In genomic region chr11:66727282-66727882, GRCh38 we compare ENCODE assay signal across 8 cellular contexts. TPM values are rescaled to one million over a fixed set of nuclear protein-coding genes. Genes with fewer than 3 reads are reported as not detected.
DNase-seq lines count a peak whose midpoint lies in the region; ATAC-seq and TF ChIP-seq lines count a peak whose summit lies in the region.

No MANE protein-coding gene starts in this region.

- POLR2A ChIA-PET in IMR-90 (lab: Charles Lee; ENCODE audit: unreplicated experiment): no interaction called here

- in situ Hi-C loops in IMR-90 (cut with MboI; ENCODE audit: low sequenced_read_pairs): no loop called here

- no peak overlapping the region for H3K18ac ChIP-seq in IMR-90 (ENCODE audit: low read depth, low read length)
- H3K18ac ChIP-seq in neuronal stem cell (ENCODE audit: low read length): peak overlapping the region; percentile 94

- peaks cover 29% of the 10 kb centered on the region for H3K4me1 Mint-ChIP-seq in Calu3 (ENCODE audit: low read depth, unreplicated experiment)
- H3K4me1 Mint-ChIP-seq in activated CD8-positive, alpha-beta memory T cell treated with anti-CD3 and anti-CD28 coated beads, Interleukin-2, amount 10 ng/mL, durations not matched to agents 7 days and 5 days: peaks cover 15% of the 10 kb centered on the region

- no peaks in the 10 kb centered on the region for H3K36me3 ChIP-seq in IMR-90 (ENCODE audit: control insufficient read depth, insufficient read depth, low read length)
- peaks cover 0 to 3% of the 10 kb centered on the region in 2 donors for H3K36me3 ChIP-seq in neuronal stem cell (replicated peaks in 1 of 2; ENCODE audit: control insufficient read depth in 2 of 2, insufficient read depth in 2 of 2, low read length in 2 of 2)

- dilution Hi-C loops in IMR-90 (cut with HindIII; ENCODE audit: low sequenced_read_pairs, unreplicated experiment): no loop called here

- H3K4ac ChIP-seq in IMR-90 (ENCODE audit: low read depth, low read length) (no peak overlapping the region), neuronal stem cell (ENCODE audit: low read length) (no peak overlapping the region)

- H2BK120ac ChIP-seq in IMR-90 (ENCODE audit: low read depth, low read length) (no peak overlapping the region), neuronal stem cell (ENCODE audit: low read depth, low read length) (no peak overlapping the region)

- H3K79me1 ChIP-seq in IMR-90 (ENCODE audit: low read depth in 1 of 2, low read length in 2 of 2) (no peaks in the 10 kb centered on the region), neuronal stem cell (ENCODE audit: low read depth, low read length) (peaks cover 3% of the 10 kb centered on the region)

- H2AK5ac ChIP-seq in IMR-90 (ENCODE audit: low read depth, low read length) (no peak overlapping the region), neuronal stem cell (ENCODE audit: low read depth, low read length) (peak overlapping the region; percentile 6)

- H3K9me3 ChIP-seq in IMR-90 (ENCODE audit: control insufficient read depth, insufficient read depth, low read length): no peaks in the 10 kb centered on the region
- no peaks in the 10 kb centered on the region for H3K9me3 ChIP-seq in neuronal stem cell (replicated peaks in 1 of 2; ENCODE audit: control insufficient read depth in 2 of 2, insufficient read depth in 1 of 2, low read depth in 1 of 2, low read length in 2 of 2)

- WGBS in IMR-90 (ENCODE audit: extremely low coverage in 2 of 2, insufficient read length in 1 of 2), 2 experiments: 0% methylated on average over 14 of the region's 58 CpGs; no CpG with 5 or more reads in 1 of the 2 experiments
- WGBS in neuronal stem cell (ENCODE audit: extremely low coverage in 2 of 2, insufficient read length in 2 of 2, insufficient replicate concordance in 1 of 2), 2 donors: no CpG with 5 or more reads among the region's 58 CpGs

- TF ChIP-seq CTCF in Calu3 (IDR thresholded peaks at IDR 0.05; ENCODE audit: unreplicated experiment) (no peak), IMR-90 (conservative IDR thresholded peaks at IDR 0.05; ENCODE audit: low read depth, low read length) (no peak), fibroblast of villous mesenchyme (IDR thresholded peaks at IDR 0.05; ENCODE audit: insufficient read depth, low read depth, low read length) (no peak)

- H4K20me1 ChIP-seq in IMR-90 (ENCODE audit: insufficient read depth, low read length): 0 out of 2 replicates have a peak, but pooled peaks cover 5% of the 10 kb centered on the region

- H3K36me3 Mint-ChIP-seq in Calu3 (ENCODE audit: insufficient read depth, unreplicated experiment): peaks cover 19% of the 10 kb centered on the region
- H3K36me3 Mint-ChIP-seq in activated CD8-positive, alpha-beta memory T cell treated with anti-CD3 and anti-CD28 coated beads, Interleukin-2, amount 10 ng/mL, durations not matched to agents 7 days and 5 days: peaks cover 3% of the 10 kb centered on the region

- H4K91ac ChIP-seq in IMR-90 (ENCODE audit: insufficient read depth, low read depth, low read length): no peak overlapping the region
- no peak overlapping the region for H4K91ac ChIP-seq in neuronal stem cell (ENCODE audit: low read depth, low read length, poor library complexity)

- H2AFZ ChIP-seq in IMR-90 (replicated peaks; ENCODE audit: low read length, poor library complexity) (peak overlapping the region; percentile 87), neuronal stem cell (ENCODE audit: low read length) (peak overlapping the region; percentile 93)

- H3K27me3 Mint-ChIP-seq in Calu3 (ENCODE audit: unreplicated experiment): peaks cover 29% of the 10 kb centered on the region
- H3K27me3 Mint-ChIP-seq in activated CD8-positive, alpha-beta memory T cell treated with anti-CD3 and anti-CD28 coated beads, Interleukin-2, amount 10 ng/mL, durations not matched to agents 7 days and 5 days: peaks cover 70% of the 10 kb centered on the region

- BruUV-seq in Calu3 (replicated peaks; lab: Mats Ljungman, UMichigan): no TSS peak
- no TSS peak for BruUV-seq in IMR-90 (replicated peaks; lab: Mats Ljungman, UMichigan)

- H3K9me3 Mint-ChIP-seq in Calu3 (ENCODE audit: low read depth, unreplicated experiment): no peaks in the 10 kb centered on the region
- no peaks in the 10 kb centered on the region for H3K9me3 Mint-ChIP-seq in activated CD8-positive, alpha-beta memory T cell treated with anti-CD3 and anti-CD28 coated beads, Interleukin-2, amount 10 ng/mL, durations not matched to agents 7 days and 5 days (ENCODE audit: low read depth)

- ATAC-seq in IMR-90 (ENCODE audit: low read depth) (peak; percentile 75), HG02884 (IDR thresholded peaks at IDR 0.05; ENCODE audit: unreplicated experiment) (no peak), GM18517 (IDR thresholded peaks at IDR 0.05; ENCODE audit: unreplicated experiment) (no peak)
- ATAC-seq in activated CD8-positive, alpha-beta memory T cell treated with anti-CD3 and anti-CD28 coated beads, Interleukin-2, amount 10 ng/mL, durations not matched to agents 7 days and 5 days: peak; percentile 51

- intact Hi-C loops in Calu3 (cut with micrococcal nuclease; ENCODE audit: unreplicated experiment) (no loop called here), IMR-90 (cut with micrococcal nuclease) (loop anchor here (5.0 kb wide), 1 partner anchor 90 kb away; no protein-coding TSS in a partner anchor)

- H3K27ac ChIP-seq in IMR-90 (ENCODE audit: insufficient read depth, low read length) (no peak overlapping the region), neuronal stem cell (replicated peaks; ENCODE audit: low read length) (no peak overlapping the region)

- no peak for TF ChIP-seq POLR2A in IMR-90 (IDR thresholded peaks at IDR 0.05; ENCODE audit: low read depth, low read length)

- H3K4me1 ChIP-seq in IMR-90 (ENCODE audit: control insufficient read depth, insufficient read depth, low read length): 0 out of 2 replicates have a peak, but pooled peaks cover 2% of the 10 kb centered on the region
- peaks cover 9 to 20% of the 10 kb centered on the region in 2 donors for H3K4me1 ChIP-seq in neuronal stem cell (ENCODE audit: control insufficient read depth in 2 of 2, insufficient read depth in 1 of 2, low read depth in 1 of 2, low read length in 2 of 2)

- H3K23ac ChIP-seq in IMR-90 (ENCODE audit: low read depth, low read length): 0 out of 2 replicates have a peak overlapping the region, but pooled peaks have one; percentile 4
- peak overlapping the region; percentile 49 for H3K23ac ChIP-seq in neuronal stem cell (ENCODE audit: low read depth, low read length, poor library complexity)

- H4K8ac ChIP-seq in IMR-90 (ENCODE audit: low read depth in 2 of 2, low read length in 2 of 2): no peak overlapping the region
- H4K8ac ChIP-seq in neuronal stem cell (ENCODE audit: low read depth, low read length): no peak overlapping the region

- no peaks in the 10 kb centered on the region; the same call in 1 of the 2 replicates for H3K9me1 ChIP-seq in IMR-90 (ENCODE audit: insufficient read depth, low read length)

- H2BK5ac ChIP-seq in IMR-90 (ENCODE audit: low read depth, low read length, poor library complexity, severe bottlenecking) (no peak overlapping the region), neuronal stem cell (ENCODE audit: low read length) (peak overlapping the region; percentile 83)

- H3K4me3 Mint-ChIP-seq in Calu3 (ENCODE audit: low read depth, unreplicated experiment): peak overlapping the region; percentile 73
- H3K4me3 Mint-ChIP-seq in activated CD8-positive, alpha-beta memory T cell treated with anti-CD3 and anti-CD28 coated beads, Interleukin-2, amount 10 ng/mL, durations not matched to agents 7 days and 5 days: peak overlapping the region; percentile 2

- no peak overlapping the region for H3K56ac ChIP-seq in IMR-90 (ENCODE audit: extremely low read depth, insufficient read depth, low read length)

- peak overlapping the region; percentile 42 for H2BK12ac ChIP-seq in neuronal stem cell (ENCODE audit: low read length)

- H2BK20ac ChIP-seq in IMR-90 (ENCODE audit: low read depth, low read length): no peak overlapping the region

- H2BK15ac ChIP-seq in IMR-90 (ENCODE audit: low read depth, low read length) (no peak overlapping the region), neuronal stem cell (ENCODE audit: low read length) (no peak overlapping the region)

- peak; percentile 36 for DNase-seq in Calu3
- peak; percentile 11 for DNase-seq in IMR-90
- peak; percentile 48 for DNase-seq in activated CD8-positive, alpha-beta memory T cell treated with anti-CD3 and anti-CD28 coated beads, Interleukin-2, amount 10 ng/mL, durations not matched to agents 7 days and 5 days
- DNase-seq in fibroblast of villous mesenchyme (ENCODE audit: low read depth): peak; percentile 17
- no peak for DNase-seq in neuronal stem cell (ENCODE audit: low spot score)
- no peak for DNase-seq in Kasumi-1 (lab: John Stamatoyannopoulos, UW)

- H3K9ac ChIP-seq in IMR-90 (ENCODE audit: low read depth, low read length): no peak overlapping the region
- H3K9ac ChIP-seq in neuronal stem cell (ENCODE audit: low read depth, low read length, poor library complexity): peak overlapping the region; percentile 86

- H3K27ac Mint-ChIP-seq in Calu3 (ENCODE audit: unreplicated experiment): peak overlapping the region; percentile 43
- H3K27ac Mint-ChIP-seq in activated CD8-positive, alpha-beta memory T cell treated with anti-CD3 and anti-CD28 coated beads, Interleukin-2, amount 10 ng/mL, durations not matched to agents 7 days and 5 days: no peak overlapping the region

- CTCF ChIA-PET in Calu3 (lab: Charles Lee): interaction anchor here (0.6 to 0.8 kb wide), 2 partner anchors 20 to 107 kb away, joined by 3 read pairs; no protein-coding TSS in a partner anchor
- CTCF ChIA-PET in IMR-90 (lab: Yijun Ruan, JAX): no interaction called here
- CTCF ChIA-PET in activated CD8-positive, alpha-beta memory T cell treated with anti-CD3 and anti-CD28 coated beads, Interleukin-2, amount 10 ng/mL, durations not matched to agents 7 days and 5 days (lab: Charles Lee): interaction anchor here (1.2 kb wide), 1 partner anchor 32 kb away, joined by 3 read pairs; no protein-coding TSS in a partner anchor

- no peak for TF ChIP-seq RAD21 in IMR-90 (IDR thresholded peaks at IDR 0.05; ENCODE audit: low read length)

- H3K14ac ChIP-seq in IMR-90 (replicated peaks; ENCODE audit: low read depth, low read length) (no peak overlapping the region), neuronal stem cell (ENCODE audit: low read length) (peak overlapping the region; percentile 77)

- H2AK9ac ChIP-seq in IMR-90 (replicated peaks; ENCODE audit: low read depth, low read length, poor library complexity): peak overlapping the region; percentile 56

- peak overlapping the region; percentile 59 for H3K4me2 ChIP-seq in IMR-90 (ENCODE audit: low read depth, low read length)
- peak overlapping the region; percentile 92 for H3K4me2 ChIP-seq in neuronal stem cell (ENCODE audit: insufficient read depth, low read length, poor library complexity, severe bottlenecking)

- H3K4me3 ChIP-seq in IMR-90 (ENCODE audit: insufficient read depth, low read depth, low read length) (peak overlapping the region; percentile 39), fibroblast of villous mesenchyme (ENCODE audit: low read depth, low read length) (peak overlapping the region; percentile 50), neuronal stem cell (ENCODE audit: low read length in 2 of 2) (peak overlapping the region; percentile 73 to 92)

- peaks cover 69% of the 10 kb centered on the region for H3K27me3 ChIP-seq in IMR-90 (ENCODE audit: control insufficient read depth, insufficient read depth, low read length)
- H3K27me3 ChIP-seq in neuronal stem cell (ENCODE audit: control insufficient read depth in 3 of 3, insufficient read depth in 3 of 3, low read depth in 1 of 3, low read length in 3 of 3): peaks cover 0 to 27% (median 7%) of the 10 kb centered on the region in 3 experiments

- H4K5ac ChIP-seq in IMR-90 (ENCODE audit: low read depth, low read length): no peak overlapping the region

RNA-seq across cellular contexts. Expression of gene SPTBN2, which starts 1.6 kb away (rescaled TPM):
- total RNA-seq in Calu3 (2022): 41.3 and 46.3 TPM in 2 replicates
- 0.18 and 0.56 TPM in 2 replicates for total RNA-seq in IMR-90 (2012; rRNA removed)
- polyA plus RNA-seq in IMR-90 (2012; rRNA removed): 0.41 and 0.57 TPM in 2 replicates
- 0.49 and 0.61 TPM in 2 replicates for polyA plus RNA-seq in IMR-90 (2012; cell fraction: cytosol; rRNA removed)
- 1.4 and 2.6 TPM in 2 replicates for polyA plus RNA-seq in IMR-90 (2012; cell fraction: nucleus; rRNA removed; ENCODE audit: low replicate concordance)
- under 1 TPM; 0.41 to 0.52 TPM for total RNA-seq in activated CD8-positive, alpha-beta memory T cell treated with anti-CD3 and anti-CD28 coated beads, Interleukin-2, amount 10 ng/mL, durations not matched to agents 7 days and 5 days
- under 0.01 and 1.3 TPM in 2 replicates for total RNA-seq in fibroblast of villous mesenchyme
- polyA plus RNA-seq in neuronal stem cell (2013, experiment 1 of 2): 22.0 TPM
- polyA plus RNA-seq in neuronal stem cell (2013, experiment 2 of 2): 21.8 TPM

RNA-seq across cellular contexts. Expression of gene RBM4B, which starts 49.7 kb away (rescaled TPM):
- total RNA-seq in Calu3 (2022) (20.3 and 23.0 TPM in 2 replicates), IMR-90 (2012; rRNA removed) (23.1 and 25.6 TPM in 2 replicates), fibroblast of villous mesenchyme (15.8 and 27.2 TPM in 2 replicates)
- 21.1 and 26.7 TPM in 2 replicates for polyA plus RNA-seq in IMR-90 (2012; rRNA removed)
- 11.4 and 17.8 TPM in 2 replicates for polyA plus RNA-seq in IMR-90 (2012; cell fraction: cytosol; rRNA removed)
- 21.4 and 62.4 TPM in 2 replicates for polyA plus RNA-seq in IMR-90 (2012; cell fraction: nucleus; rRNA removed; ENCODE audit: low replicate concordance)
- total RNA-seq in activated CD8-positive, alpha-beta memory T cell treated with anti-CD3 and anti-CD28 coated beads, Interleukin-2, amount 10 ng/mL, durations not matched to agents 7 days and 5 days: 10 to 100 TPM; 14.7 to 20.9 TPM
- 19.8 TPM for polyA plus RNA-seq in neuronal stem cell (2013, experiment 1 of 2)
- 20.3 TPM for polyA plus RNA-seq in neuronal stem cell (2013, experiment 2 of 2)

Comparison
In these comparisons a context has a peak if more than half of its experiments do, and no peak if none do; other contexts are left out.
1. DNase-seq: peak in Calu3 (single experiment), IMR-90 (single experiment), activated CD8-positive, alpha-beta memory T cell treated with anti-CD3 and anti-CD28 coated beads, Interleukin-2, amount 10 ng/mL, durations not matched to agents 7 days and 5 days (single experiment) and fibroblast of villous mesenchyme (single experiment); none in neuronal stem cell (single experiment) and Kasumi-1 (0 of 2).
2. ATAC-seq: peak in IMR-90 (single experiment) and activated CD8-positive, alpha-beta memory T cell treated with anti-CD3 and anti-CD28 coated beads, Interleukin-2, amount 10 ng/mL, durations not matched to agents 7 days and 5 days (single experiment); none in HG02884 (single experiment) and GM18517 (single experiment).
3. RNA of gene SPTBN2, which starts 1.6 kb away (total RNA-seq): 41.3 to 46.3 TPM in Calu3; 0.41 to 0.52 TPM in activated CD8-positive, alpha-beta memory T cell treated with anti-CD3 and anti-CD28 coated beads, Interleukin-2, amount 10 ng/mL, durations not matched to agents 7 days and 5 days, 0.18 to 0.56 TPM in IMR-90 and under 0.01 to 1.3 TPM in fibroblast of villous mesenchyme; every median in the first group is over 10 times any median in the second.
4. Peak in every context shown above with its lines, with median percentiles within 50 percentile points of each other: H3K4me3 ChIP-seq.